In the genomic region with DNA sequence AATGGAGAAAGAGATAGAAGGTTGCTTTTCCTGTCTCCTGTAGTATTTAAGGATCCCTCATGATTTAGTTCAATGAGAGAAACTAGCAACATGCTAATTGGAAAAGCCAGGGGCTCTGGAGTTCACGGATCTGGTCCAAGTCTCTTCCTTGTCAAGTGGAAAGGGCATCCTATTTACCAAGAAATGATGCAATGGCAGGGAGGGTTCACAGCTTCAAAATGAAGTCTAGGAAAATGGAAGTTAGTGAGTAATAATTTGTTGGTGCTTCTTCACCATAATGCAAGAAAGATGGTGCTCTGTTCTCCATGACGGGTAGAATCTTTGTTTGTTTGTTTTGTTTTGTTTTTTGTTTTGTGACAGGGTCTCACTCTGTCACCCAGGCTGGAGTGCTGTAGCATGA, we compare ENCODE assay signal across 20 cellular contexts. TPM values are rescaled to one million over a fixed set of nuclear protein-coding genes. Genes with fewer than 3 reads are reported as not detected.
DNase-seq lines count a peak whose midpoint lies in the region; ATAC-seq, FAIRE-seq and TF ChIP-seq lines count a peak whose summit lies in the region.
"Had no signal": no experiment of that assay in that cellular context is flagged by ENCODE, and none has a peak within 500 bp of the region (broad histone marks: within the 10 kb centered on the region; RNA-seq: fewer than 3 reads in every experiment).

No MANE protein-coding gene starts in this region.

- TF ChIP-seq EP300 in HepG2 (IDR thresholded peaks at IDR 0.05; ENCODE audit: low read depth in 2 of 2, low read length in 2 of 2), result no peak
- TF ChIP-seq EP300 in HepG2 (CRISPR knock-in tag; IDR thresholded peaks at IDR 0.05; ENCODE audit: borderline replicate concordance), result no peak
- TF ChIP-seq EP300 in sigmoid colon (IDR thresholded peaks at IDR 0.05), result no peak

- no TSS peak for BruUV-seq in HepG2 (replicated peaks; lab: Mats Ljungman, UMichigan)

- H3K27ac ChIP-seq in HepG2 (ENCODE audit: extremely low read length, insufficient read depth, low read length), result no peak overlapping the region
- H3K27ac ChIP-seq in right lobe of liver, result no peak overlapping the region
- peak overlapping the region; percentile 81 for H3K27ac ChIP-seq in coronary artery
- H3K27ac ChIP-seq in sigmoid colon, result peak overlapping the region in 3 of 4 donors; percentile 48 to 75 (median 69)
- H3K27ac ChIP-seq in aorta (ENCODE audit: low read depth in 1 of 2, low read length in 2 of 2), result peak overlapping the region; percentile 18 to 98
- H3K27ac ChIP-seq: SK-N-MC had no signal

- TF ChIP-seq RAD21 in HepG2 (CRISPR knock-in tag; IDR thresholded peaks at IDR 0.05), result no peak

- ATAC-seq in HepG2 (no peak), right lobe of liver (no peak), aorta (ENCODE audit: low FRiP score) (no peak), GM21619 (IDR thresholded peaks at IDR 0.05; ENCODE audit: unreplicated experiment) (no peak)
- ATAC-seq: HCT116 had no signal

- H3K9me3 ChIP-seq in HepG2 (ENCODE audit: low read length) (no peaks in the 10 kb centered on the region), right lobe of liver (no peaks in the 10 kb centered on the region), sigmoid colon (no peaks in the 10 kb centered on the region), aorta (ENCODE audit: control insufficient read depth, low read length) (no peaks in the 10 kb centered on the region)
- H3K9me3 ChIP-seq: Peyer's patch had no signal

- H2AFZ ChIP-seq in HepG2 (ENCODE audit: low read length), result no peak overlapping the region

- TF ChIP-seq CTCF in HepG2 (CRISPR knock-in tag; IDR thresholded peaks at IDR 0.05) (no peak), right lobe of liver (IDR thresholded peaks at IDR 0.05) (no peak), coronary artery (IDR thresholded peaks at IDR 0.05) (no peak), sigmoid colon (IDR thresholded peaks at IDR 0.05) (no peak)

- 22% methylated on average over 2 of the region's 2 CpGs for WGBS in HepG2 (ENCODE audit: low lambda C conversion rate)
- 56% methylated on average over 2 of the region's 2 CpGs for WGBS in right lobe of liver (ENCODE audit: insufficient coverage, low coverage, low lambda C conversion rate, missing lambda C conversion rate)
- WGBS in sigmoid colon, 2 donors, result 90 to 93% methylated on average over 2 of the region's 2 CpGs
- 80 to 82% methylated on average over 2 of the region's 2 CpGs for WGBS in aorta, 2 donors

- no peaks in the 10 kb centered on the region for H4K20me1 ChIP-seq in HepG2 (ENCODE audit: insufficient read depth, low read length)

- CTCF ChIA-PET in HepG2 (lab: Yijun Ruan, JAX; ENCODE audit: low intra/inter-chr PET ratio, low total read pairs), result no interaction called here

- H3K36me3 ChIP-seq in HepG2 (replicated peaks in 1 of 2; ENCODE audit: control insufficient read depth in 1 of 2, insufficient read depth in 2 of 2, low read length in 2 of 2) (no peaks in the 10 kb centered on the region), right lobe of liver (no peaks in the 10 kb centered on the region), sigmoid colon (no peaks in the 10 kb centered on the region), aorta (ENCODE audit: control insufficient read depth in 1 of 2, insufficient read depth in 2 of 2, low read length in 1 of 2) (no peaks in the 10 kb centered on the region)
- H3K36me3 ChIP-seq: Peyer's patch had no signal

- POLR2A ChIA-PET in HepG2 (lab: Yijun Ruan, JAX), result no interaction called here

- H3K79me2 ChIP-seq in HepG2 (ENCODE audit: insufficient read depth, low read length), result no peaks in the 10 kb centered on the region

- TF ChIP-seq POLR2A in HepG2 (IDR thresholded peaks at IDR 0.05; ENCODE audit: insufficient read depth in 1 of 2, low read depth in 2 of 2, low read length in 2 of 2) (no peak), right lobe of liver (IDR thresholded peaks at IDR 0.05) (no peak), sigmoid colon (IDR thresholded peaks at IDR 0.05) (no peak)

- no peak for DNase-seq in HepG2 (ENCODE audit: low spot score)
- DNase-seq in right lobe of liver, result no peak
- no peak for DNase-seq in coronary artery (ENCODE audit: low spot score)
- no peak for DNase-seq in sigmoid colon
- no peak for DNase-seq in aorta
- no peak for DNase-seq in HK-2 (ENCODE audit: unreplicated experiment)
- no peak for DNase-seq in OCI-M2 (lab: John Stamatoyannopoulos, UW; ENCODE audit: unreplicated experiment)
- DNase-seq: 8988T; ACHN; CD4-positive, CD25-positive, alpha-beta regulatory T cell; KBM-7; MM.1S; NCI-H2029 treated with DMSO at 0.1 percent for 48 hours; NCI-H526 treated with DMSO at 0.1 percent for 48 hours; Peyer's patch; SIG-M5 had no signal

- H3K4me2 ChIP-seq in HepG2 (ENCODE audit: low read depth, low read length), result no peak overlapping the region

- no peak overlapping the region for H3K9ac ChIP-seq in HepG2 (ENCODE audit: insufficient read depth, low read depth, low read length)

- in situ Hi-C loops in HepG2 (cut with HindIII; ENCODE audit: extremely low pct_ligation_motif_present, low pct_unique_long_range_greater_than_20kb), result loop anchor here (5.0 to 25.0 kb wide), 2 partner anchors 117 to 587 kb away; no protein-coding TSS in a partner anchor

- H3K4me1 ChIP-seq in HepG2 (ENCODE audit: insufficient read depth, low read length) (peaks cover 31% of the 10 kb centered on the region), right lobe of liver (peaks cover 0 to 31% (median 8%) of the 10 kb centered on the region in 4 donors), sigmoid colon (peaks cover 0 to 42% (median 37%) of the 10 kb centered on the region in 4 donors), aorta (ENCODE audit: control insufficient read depth in 1 of 2, insufficient read depth in 2 of 2, low read length in 2 of 2) (peaks cover 0 to 2% of the 10 kb centered on the region in 2 donors)

- no peak for FAIRE-seq in HepG2 (lab: Jason Lieb, UNC)
- FAIRE-seq: D721Med had no signal

- no peak overlapping the region for H3K4me3 ChIP-seq in HepG2 (replicated peaks in 1 of 3; ENCODE audit: insufficient read depth in 1 of 3, low read depth in 2 of 3, low read length in 3 of 3)
- no peak overlapping the region for H3K4me3 ChIP-seq in right lobe of liver
- H3K4me3 ChIP-seq in coronary artery, result no peak overlapping the region
- H3K4me3 ChIP-seq in sigmoid colon, result no peak overlapping the region
- no peak overlapping the region for H3K4me3 ChIP-seq in aorta (ENCODE audit: low read length in 2 of 2)
- H3K4me3 ChIP-seq: Peyer's patch, SK-N-MC had no signal

- H3K27me3 ChIP-seq in HepG2 (ENCODE audit: control insufficient read depth in 1 of 2, insufficient read depth in 2 of 2, low read length in 2 of 2) (peaks cover 0 to 17% of the 10 kb centered on the region in 2 experiments; a peak in 1 of 5 replicates), right lobe of liver (no peaks in the 10 kb centered on the region), sigmoid colon (no peaks in the 10 kb centered on the region), aorta (ENCODE audit: control insufficient read depth in 1 of 2, insufficient read depth in 2 of 2, low read length in 1 of 2) (no peaks in the 10 kb centered on the region)
- H3K27me3 ChIP-seq: Peyer's patch had no signal

- intact Hi-C loops in HepG2 (cut with micrococcal nuclease; ENCODE audit: unreplicated experiment), result loop anchor here (5.0 kb wide), 2 partner anchors 37 to 597 kb away; no protein-coding TSS in a partner anchor
- intact Hi-C loops in right lobe of liver (cut with DNase I), result loop anchor here (5.0 to 10.0 kb wide), 2 partner anchors 115 to 147 kb away; no protein-coding TSS in a partner anchor
- intact Hi-C loops in sigmoid colon (cut with DNase I), result no loop called here
- intact Hi-C loops in aorta (cut with DNase I), result loop anchor here in 1 of 2 donors (10.0 kb wide), 1 partner anchor 145 kb away; no protein-coding TSS in a partner anchor

TF ChIP-seq in HepG2, 621 proteins besides CTCF, POLR2A, EP300 and RAD21:
- TF ChIP-seq CEBPB (IDR thresholded peaks at IDR 0.05; ENCODE audit: borderline replicate concordance, low read depth, low read length) (peak; percentile 31; the same call in 1 of the 2 replicates), ZNF749 (CRISPR knock-in tag; IDR thresholded peaks at IDR 0.05; ENCODE audit: borderline replicate concordance) (no peak), ATF7 (IDR thresholded peaks at IDR 0.05) (peak; percentile 48), ATF7 (CRISPR knock-in tag; IDR thresholded peaks at IDR 0.05) (no peak)
TF ChIP-seq in HepG2: peak in this region for 2.

RNA-seq across cellular contexts. Expression of a gene that starts 34.6 kb away (rescaled TPM):
- total RNA-seq in HepG2 (2016; rRNA removed; fragmentation: Illumina TruSeq; extraction: Trizol), result 132 and 171 TPM in 2 replicates
- total RNA-seq in HepG2 (2016; cell fraction: cytosol; rRNA removed; fragmentation: Illumina TruSeq; extraction: Trizol; ENCODE audit: low read depth), result 46.7 and 54.6 TPM in 2 replicates
- total RNA-seq in HepG2 (2016; cell fraction: insoluble cytoplasmic fraction; rRNA removed; fragmentation: Illumina TruSeq; extraction: Trizol), result 129 and 171 TPM in 2 replicates
- 117 and 137 TPM in 2 replicates for total RNA-seq in HepG2 (2016; cell fraction: membrane; rRNA removed; fragmentation: Illumina TruSeq; extraction: Trizol)
- total RNA-seq in HepG2 (2016; cell fraction: nucleus; rRNA removed; fragmentation: Illumina TruSeq; extraction: Trizol), result 111 and 118 TPM in 2 replicates
- polyA plus RNA-seq in HepG2 (2011; rRNA removed), result 53.9 and 57.3 TPM in 2 replicates
- polyA plus RNA-seq in HepG2 (2011; cell fraction: cytosol; rRNA removed), result 24.5 and 38.2 TPM in 2 replicates
- polyA plus RNA-seq in HepG2 (2011; cell fraction: nucleus; rRNA removed), result 29.7 TPM in 2 replicates
- polyA plus RNA-seq in HepG2 (2012), result 42.0 and 48.0 TPM in 2 replicates
- 5.3 and 5.5 TPM in 2 replicates for polyA plus RNA-seq in HepG2 (2016; cell fraction: cytosol; fragmentation: Illumina TruSeq; extraction: Trizol; ENCODE audit: low read depth)
- 79.1 and 85.5 TPM in 2 replicates for polyA plus RNA-seq in HepG2 (2016; cell fraction: insoluble cytoplasmic fraction; fragmentation: Illumina TruSeq; extraction: Trizol; ENCODE audit: low read depth)
- 24.8 and 28.9 TPM in 2 replicates for polyA plus RNA-seq in HepG2 (2016; cell fraction: membrane; fragmentation: Illumina TruSeq; extraction: Trizol; ENCODE audit: low read depth)
- polyA plus RNA-seq in HepG2 (2016; cell fraction: nucleus; fragmentation: Illumina TruSeq; extraction: Trizol; ENCODE audit: insufficient read depth, low read depth), result 51.2 and 54.9 TPM in 2 replicates
- polyA minus RNA-seq in HepG2 (2011; rRNA and poly(A)+ RNA removed; ENCODE audit: low replicate concordance), result 45.0 and 74.0 TPM in 2 replicates
- 67.2 and 72.9 TPM in 2 replicates for polyA minus RNA-seq in HepG2 (2011; cell fraction: cytosol; rRNA and poly(A)+ RNA removed)
- polyA minus RNA-seq in HepG2 (2011; cell fraction: nucleus; rRNA and poly(A)+ RNA removed), result 202 and 214 TPM in 2 replicates
- total RNA-seq in right lobe of liver, result 10 to 100 TPM; 28.4 to 36.5 (median 32.4) TPM
- 100 to 1,000 TPM in 3 of 4 donors, 10 to 100 TPM in 1; 67.9 to 120 (median 107) TPM for total RNA-seq in sigmoid colon
- 10 to 100 TPM; 24.6 to 32.4 (median 25.0) TPM for polyA plus RNA-seq in sigmoid colon
- 10 to 100 TPM; 79.1 to 97.6 TPM for total RNA-seq in aorta
- polyA plus RNA-seq in aorta, result 10 to 100 TPM; 16.2 to 25.4 TPM

Comparison
In these comparisons a context has a peak if more than half of its experiments do, and no peak if none do; other contexts are left out.
1. H3K27ac ChIP-seq: peak in coronary artery (2 of 2), sigmoid colon (3 of 4) and aorta (2 of 2); none in HepG2 (single experiment) and right lobe of liver (0 of 3).